17 cellular contexts compared by ENCODE assay signal in the genomic region with DNA sequence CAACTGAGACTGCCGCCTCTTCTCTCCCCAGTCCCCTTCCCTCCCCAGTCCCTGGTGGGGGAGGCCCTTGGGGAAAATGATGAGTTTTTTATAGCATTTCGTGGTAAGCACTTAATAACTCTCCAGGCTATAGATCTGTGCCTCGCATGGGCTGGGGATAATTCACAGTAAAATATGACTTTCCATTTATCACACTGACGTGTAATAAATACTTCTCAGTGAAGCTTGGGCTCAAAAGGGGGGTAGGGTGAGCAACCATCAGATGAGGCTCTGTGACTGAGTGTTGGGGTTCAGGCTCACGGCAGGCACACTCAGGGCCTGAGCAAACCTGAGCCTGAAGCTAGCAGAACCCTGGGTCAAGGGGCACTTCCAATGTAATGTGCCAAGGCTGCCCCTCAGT.
A peak's percentile ranks its signal among the peaks of the same experiment; 100 is the strongest.
DNase-seq lines count a peak whose midpoint lies in the region; ATAC-seq lines count a peak whose summit lies in the region.
"Had no signal": no experiment of that assay in that cellular context is flagged by ENCODE, and none has a peak within 500 bp of the region (broad histone marks: within the 10 kb centered on the region; RNA-seq: fewer than 3 reads in every experiment).

No MANE protein-coding gene starts in this region.

- no peak overlapping the region for H3K4me3 Mint-ChIP-seq in T-helper 2 cell treated with Interferon-gamma antibody and Interleukin-4, amounts not matched to agents 5 μg/mL and 100 μg/mL, for 36 hours
- H3K4me3 Mint-ChIP-seq in activated T-cell treated with anti-CD3 and anti-CD28 coated beads, Interleukin-2, amount 50 U/mL, for 4 hours = no peak overlapping the region
- H3K4me3 Mint-ChIP-seq: B cell; CD4-positive, alpha-beta T cell had no signal

- H3K36me3 ChIP-seq in BLaER1 treated with 17β-estradiol and CSF1 and Interleukin-3, amounts not matched to agents 10 nM and 100 nM = no peaks in the 10 kb centered on the region

- H3K27me3 ChIP-seq in BLaER1 treated with 17β-estradiol and CSF1 and Interleukin-3, amounts not matched to agents 10 nM and 100 nM = no peaks in the 10 kb centered on the region

- H3K27ac ChIP-seq in BLaER1 treated with 17β-estradiol and CSF1 and Interleukin-3, amounts not matched to agents 10 nM and 100 nM = no peak overlapping the region

- ATAC-seq in activated T-cell treated with anti-CD3 and anti-CD28 coated beads, Interleukin-2, amount 50 U/mL, for 4 hours = peak; percentile 28 to 47

- no peak overlapping the region for H3K4me3 ChIP-seq in BLaER1 treated with 17β-estradiol and CSF1 and Interleukin-3, amounts not matched to agents 10 nM and 100 nM

- peaks cover 10% of the 10 kb centered on the region for H3K4me1 Mint-ChIP-seq in T-helper 2 cell treated with Interferon-gamma antibody and Interleukin-4, amounts not matched to agents 5 μg/mL and 100 μg/mL, for 36 hours (ENCODE audit: low read depth)
- H3K4me1 Mint-ChIP-seq in activated T-cell treated with anti-CD3 and anti-CD28 coated beads, Interleukin-2, amount 50 U/mL, for 4 hours (ENCODE audit: low read depth) = peaks cover 2% of the 10 kb centered on the region
- H3K4me1 Mint-ChIP-seq: B cell had no signal

- peak overlapping the region in 8 of 11 experiments; percentile 14 to 64 (median 53); a peak in 14 of 22 replicates for H3K4me2 ChIP-seq in BLaER1 treated with 17β-estradiol and CSF1 and Interleukin-3, amounts not matched to agents 10 nM and 100 nM

- no peaks in the 10 kb centered on the region for H3K36me3 Mint-ChIP-seq in T-helper 2 cell treated with Interferon-gamma antibody and Interleukin-4, amounts not matched to agents 5 μg/mL and 100 μg/mL, for 36 hours (ENCODE audit: low read depth)
- H3K36me3 Mint-ChIP-seq in activated T-cell treated with anti-CD3 and anti-CD28 coated beads, Interleukin-2, amount 50 U/mL, for 4 hours (ENCODE audit: insufficient read depth) = no peaks in the 10 kb centered on the region

- peaks cover 15% of the 10 kb centered on the region for H3K27me3 Mint-ChIP-seq in T-helper 2 cell treated with Interferon-gamma antibody and Interleukin-4, amounts not matched to agents 5 μg/mL and 100 μg/mL, for 36 hours (ENCODE audit: low read depth)
- H3K27me3 Mint-ChIP-seq in activated T-cell treated with anti-CD3 and anti-CD28 coated beads, Interleukin-2, amount 50 U/mL, for 4 hours (ENCODE audit: low read depth) = peaks cover 10% of the 10 kb centered on the region

- no peaks in the 10 kb centered on the region for H4K20me1 ChIP-seq in BLaER1 treated with 17β-estradiol and CSF1 and Interleukin-3, amounts not matched to agents 10 nM and 100 nM

- in situ Hi-C loops in KBM-7 (cut with MboI; ENCODE audit: low pct_unique_long_range_greater_than_20kb, low sequenced_read_pairs) = no loop called here

- H3K9ac ChIP-seq in BLaER1 treated with 17β-estradiol and CSF1 and Interleukin-3, amounts not matched to agents 10 nM and 100 nM = no peak overlapping the region

- H3K4me1 ChIP-seq in BLaER1 treated with 17β-estradiol and CSF1 and Interleukin-3, amounts not matched to agents 10 nM and 100 nM = peaks cover 0 to 15% (median 12%) of the 10 kb centered on the region in 10 experiments; a peak in 14 of 20 replicates
- H3K4me1 ChIP-seq: Caco-2 had no signal

- DNase-seq in T-helper 2 cell treated with Interferon-gamma antibody and Interleukin-4, amounts not matched to agents 5 μg/mL and 100 μg/mL, for 36 hours (ENCODE audit: low spot score) = peak; percentile 32
- DNase-seq in T-helper 2 cell = no peak
- no peak for DNase-seq in activated T-cell treated with anti-CD3 and anti-CD28 coated beads, Interleukin-2, amount 50 U/mL, for 4 hours
- DNase-seq in activated T-cell treated with anti-CD3 and anti-CD28 coated beads, Interleukin-2, amount 50 U/mL, for 1 hour = no peak
- peak; percentile 43 for DNase-seq in posterior vena cava (ENCODE audit: low spot score)
- DNase-seq in KBM-7 = no peak
- DNase-seq in AG08395 (ENCODE audit: low spot score) = no peak
- DNase-seq: 8988T; Caco-2; CD4-positive, alpha-beta T cell; GDM1; NCI-H1105 treated with DMSO at 0.1 percent for 48 hours; NCI-H2081 treated with DMSO at 0.1 percent for 48 hours; NCI-H510A; NCI-H774 had no signal

- H3K27ac Mint-ChIP-seq in T-helper 2 cell treated with Interferon-gamma antibody and Interleukin-4, amounts not matched to agents 5 μg/mL and 100 μg/mL, for 36 hours = no peak overlapping the region
- H3K27ac Mint-ChIP-seq: B cell; CD4-positive, alpha-beta T cell had no signal

- no peaks in the 10 kb centered on the region for H3K9me3 Mint-ChIP-seq in T-helper 2 cell treated with Interferon-gamma antibody and Interleukin-4, amounts not matched to agents 5 μg/mL and 100 μg/mL, for 36 hours
- no peaks in the 10 kb centered on the region for H3K9me3 Mint-ChIP-seq in activated T-cell treated with anti-CD3 and anti-CD28 coated beads, Interleukin-2, amount 50 U/mL, for 4 hours
- H3K9me3 Mint-ChIP-seq: CD4-positive, alpha-beta T cell had no signal

- intact Hi-C loops in posterior vena cava (cut with DNase I) = loop anchor here in 1 of 2 donors (5.0 kb wide), 1 partner anchor 1727 kb away; no protein-coding TSS in a partner anchor

- H3K9me3 ChIP-seq in BLaER1 treated with 17β-estradiol and CSF1 and Interleukin-3, amounts not matched to agents 10 nM and 100 nM (replicated peaks in 1 of 11) = no peaks in the 10 kb centered on the region
- H3K9me3 ChIP-seq: Caco-2 had no signal

Comparison
In these comparisons a context has a peak if more than half of its experiments do, and no peak if none do; other contexts are left out.
1. DNase-seq: peak in T-helper 2 cell treated with Interferon-gamma antibody and Interleukin-4, amounts not matched to agents 5 μg/mL and 100 μg/mL, for 36 hours (single experiment) and posterior vena cava (single experiment); none in T-helper 2 cell (0 of 5), activated T-cell treated with anti-CD3 and anti-CD28 coated beads, Interleukin-2, amount 50 U/mL, for 4 hours (single experiment), activated T-cell treated with anti-CD3 and anti-CD28 coated beads, Interleukin-2, amount 50 U/mL, for 1 hour (single experiment), KBM-7 (single experiment) and AG08395 (single experiment).